In the genomic region with DNA sequence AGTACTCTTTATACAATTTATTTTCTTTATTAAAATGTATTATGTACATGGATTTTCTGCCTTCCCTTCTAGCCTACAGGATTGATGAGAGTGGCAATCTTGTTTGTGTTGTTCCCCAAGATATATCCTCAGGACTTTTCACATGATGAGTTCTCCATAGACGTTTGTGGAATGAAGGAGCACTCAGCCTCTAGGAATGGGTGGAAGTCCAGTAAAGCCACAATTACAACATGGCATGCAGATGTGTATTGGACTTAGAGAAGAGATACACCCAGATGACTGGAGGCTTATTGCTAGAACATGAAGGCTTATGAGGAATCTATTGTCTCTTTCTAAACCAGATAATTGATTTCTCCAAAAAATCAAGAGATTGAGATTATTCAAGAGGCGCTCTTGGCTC, we compare ENCODE assay signal across 23 cellular contexts. TPM values are rescaled to one million over a fixed set of nuclear protein-coding genes. Genes with fewer than 3 reads are reported as not detected.
DNase-seq lines count a peak whose midpoint lies in the region; ATAC-seq and TF ChIP-seq lines count a peak whose summit lies in the region.
"Had no signal": no experiment of that assay in that cellular context is flagged by ENCODE, and none has a peak within 500 bp of the region (broad histone marks: within the 10 kb centered on the region; RNA-seq: fewer than 3 reads in every experiment).

No MANE protein-coding gene starts in this region.

- no peak overlapping the region for H3K27ac Mint-ChIP-seq in activated T-cell treated with anti-CD3 and anti-CD28 coated beads, Interleukin-2, amount 50 U/mL, for 72 hours
- H3K27ac Mint-ChIP-seq: activated CD8-positive, alpha-beta T cell treated with anti-CD3 and anti-CD28 coated beads for 36 hours; activated T-cell treated with anti-CD3 and anti-CD28 coated beads, Interleukin-2, amount 50 U/mL, for 24 hours; immature natural killer cell; stimulated activated naive CD8-positive, alpha-beta T cell treated with anti-CD3 and anti-CD28 coated beads, Interleukin-15, Interleukin-2, amounts not matched to agents 100 ng/mL and 50 ng/mL, for 24 hours had no signal

- H3K4me3 ChIP-seq in fibroblast of villous mesenchyme (ENCODE audit: low read depth, low read length) (no peak overlapping the region), esophagus muscularis mucosa (no peak overlapping the region)
- H3K4me3 ChIP-seq: BLaER1 treated with 17β-estradiol and CSF1 and Interleukin-3, amounts not matched to agents 10 nM and 100 nM; mucosa of descending colon; tibial nerve had no signal

- H3K9me3 ChIP-seq in esophagus muscularis mucosa = no peaks in the 10 kb centered on the region
- H3K9me3 ChIP-seq: mucosa of descending colon, tibial nerve had no signal

- H3K4me3 Mint-ChIP-seq in activated T-cell treated with anti-CD3 and anti-CD28 coated beads, Interleukin-2, amount 50 U/mL, for 72 hours = no peak overlapping the region
- H3K4me3 Mint-ChIP-seq: activated CD8-positive, alpha-beta T cell treated with anti-CD3 and anti-CD28 coated beads for 36 hours; activated T-cell treated with anti-CD3 and anti-CD28 coated beads, Interleukin-2, amount 50 U/mL, for 24 hours; immature natural killer cell; stimulated activated naive CD8-positive, alpha-beta T cell treated with anti-CD3 and anti-CD28 coated beads, Interleukin-15, Interleukin-2, amounts not matched to agents 100 ng/mL and 50 ng/mL, for 24 hours had no signal

- H3K4me1 ChIP-seq in esophagus muscularis mucosa = no peaks in the 10 kb centered on the region
- H3K4me1 ChIP-seq: tibial nerve had no signal

- H3K36me3 ChIP-seq in esophagus muscularis mucosa = no peaks in the 10 kb centered on the region
- H3K36me3 ChIP-seq: BLaER1 treated with 17β-estradiol and CSF1 and Interleukin-3, amounts not matched to agents 10 nM and 100 nM; tibial nerve had no signal

- TF ChIP-seq POLR2A in esophagus muscularis mucosa (IDR thresholded peaks at IDR 0.05; ENCODE audit: low read depth) = no peak

- WGBS in esophagus muscularis mucosa = 84% methylated on average over 2 of the region's 2 CpGs

- H3K4me1 Mint-ChIP-seq in activated T-cell treated with anti-CD3 and anti-CD28 coated beads, Interleukin-2, amount 50 U/mL, for 72 hours (ENCODE audit: low read depth) = peaks cover 10% of the 10 kb centered on the region
- H3K4me1 Mint-ChIP-seq: immature natural killer cell had no signal

- no peak for TF ChIP-seq EP300 in esophagus muscularis mucosa (IDR thresholded peaks at IDR 0.05)

- no peak overlapping the region for H3K27ac ChIP-seq in esophagus muscularis mucosa (replicated peaks in 1 of 4)
- H3K27ac ChIP-seq: BLaER1 treated with 17β-estradiol and CSF1 and Interleukin-3, amounts not matched to agents 10 nM and 100 nM; tibial nerve had no signal

- TF ChIP-seq CTCF in fibroblast of villous mesenchyme (IDR thresholded peaks at IDR 0.05; ENCODE audit: insufficient read depth, low read depth, low read length) (no peak), esophagus muscularis mucosa (IDR thresholded peaks at IDR 0.05) (no peak)

- H3K36me3 Mint-ChIP-seq in activated T-cell treated with anti-CD3 and anti-CD28 coated beads, Interleukin-2, amount 50 U/mL, for 72 hours (ENCODE audit: insufficient read depth in 2 of 2) = no peaks in the 10 kb centered on the region
- H3K36me3 Mint-ChIP-seq: immature natural killer cell had no signal

- ATAC-seq in activated T-cell treated with anti-CD3 and anti-CD28 coated beads, Interleukin-2, amount 50 U/mL, for 72 hours (replicated peaks in 1 of 2) = no peak
- ATAC-seq: activated CD8-positive, alpha-beta T cell treated with anti-CD3 and anti-CD28 coated beads for 36 hours; mucosa of descending colon had no signal

- H3K9me3 Mint-ChIP-seq in activated T-cell treated with anti-CD3 and anti-CD28 coated beads, Interleukin-2, amount 50 U/mL, for 72 hours = peaks cover 0 to 2% of the 10 kb centered on the region in 2 donors
- H3K9me3 Mint-ChIP-seq: activated T-cell treated with anti-CD3 and anti-CD28 coated beads, Interleukin-2, amount 50 U/mL, for 24 hours; immature natural killer cell; stimulated activated naive CD8-positive, alpha-beta T cell treated with anti-CD3 and anti-CD28 coated beads, Interleukin-15, Interleukin-2, amounts not matched to agents 100 ng/mL and 50 ng/mL, for 24 hours had no signal

- H3K27me3 ChIP-seq in esophagus muscularis mucosa = no peaks in the 10 kb centered on the region
- H3K27me3 ChIP-seq: BLaER1 treated with 17β-estradiol and CSF1 and Interleukin-3, amounts not matched to agents 10 nM and 100 nM; tibial nerve had no signal

- H3K27me3 Mint-ChIP-seq in activated T-cell treated with anti-CD3 and anti-CD28 coated beads, Interleukin-2, amount 50 U/mL, for 72 hours (ENCODE audit: low read depth) = no peaks in the 10 kb centered on the region

- intact Hi-C loops in esophagus muscularis mucosa (cut with DNase I) = no loop called here

- DNase-seq in GM03348 (ENCODE audit: low spot score) (peak; percentile 66), amniotic epithelial cell (ENCODE audit: low read depth) (peak; percentile 81), fibroblast of villous mesenchyme (ENCODE audit: low read depth) (peak; percentile 42), stromal cell of bone marrow (ENCODE audit: low read depth) (peak; percentile 68), esophagus muscularis mucosa (ENCODE audit: extremely low spot score) (no peak)
- DNase-seq in activated CD8-positive, alpha-beta memory T cell treated with anti-CD3 and anti-CD28 coated beads, Interleukin-2, amount 50 U/mL, for 48 hours = no peak
- DNase-seq in activated T-cell treated with anti-CD3 and anti-CD28 coated beads, Interleukin-2, amount 50 U/mL, for 72 hours = no peak
- DNase-seq: activated CD8-positive, alpha-beta T cell treated with anti-CD3 and anti-CD28 coated beads for 36 hours; activated naive CD4-positive, alpha-beta T cell treated with Interleukin-2 at 50 U/mL for 16 hours; activated T-cell treated with anti-CD3 and anti-CD28 coated beads, Interleukin-2, amount 50 U/mL, for 24 hours; cerebellar nuclear complex; effector memory CD4-positive, alpha-beta T cell; H7; immature natural killer cell; KG1; mucosa of descending colon; NCI-H1092; NCI-H2029; NCI-H446 treated with DMSO at 0.1 percent for 48 hours; stimulated activated CD4-positive, alpha-beta T cell treated with anti-CD3 and anti-CD28 coated beads, Interleukin-4, amount 100 ng/mL, for 1 hour had no signal

RNA-seq across cellular contexts. Expression of gene DOCK2, which starts 8.2 kb away (rescaled TPM):
- total RNA-seq in fibroblast of villous mesenchyme (6.1 and 7.3 TPM in 2 replicates), esophagus muscularis mucosa (10 to 100 TPM in 3 of 4 donors, 1 to 10 TPM in 1; 9.2 to 18.3 (median 13.7) TPM)
- 100 to 1,000 TPM; 242 to 245 TPM for total RNA-seq in activated T-cell treated with anti-CD3 and anti-CD28 coated beads, Interleukin-2, amount 50 U/mL, for 72 hours

RNA-seq across cellular contexts. Expression of gene SPDL1, which starts 45.3 kb away (rescaled TPM):
- 25.4 and 44.0 TPM in 2 replicates for total RNA-seq in fibroblast of villous mesenchyme
- total RNA-seq in activated T-cell treated with anti-CD3 and anti-CD28 coated beads, Interleukin-2, amount 50 U/mL, for 72 hours = 10 to 100 TPM; 28.7 to 50.6 TPM
- 10 to 100 TPM in 2 of 4 donors, 1 to 10 TPM in 2; 3.5 to 12.0 (median 7.0) TPM for total RNA-seq in esophagus muscularis mucosa

Comparison
In these comparisons a context has a peak if more than half of its experiments do, and no peak if none do; other contexts are left out.
1. DNase-seq: peak in GM03348 (single experiment), amniotic epithelial cell (single experiment), fibroblast of villous mesenchyme (single experiment) and stromal cell of bone marrow (single experiment); none in activated CD8-positive, alpha-beta memory T cell treated with anti-CD3 and anti-CD28 coated beads, Interleukin-2, amount 50 U/mL, for 48 hours (single experiment), activated T-cell treated with anti-CD3 and anti-CD28 coated beads, Interleukin-2, amount 50 U/mL, for 72 hours (0 of 2) and esophagus muscularis mucosa (single experiment).
2. RNA of gene DOCK2, which starts 8.2 kb away (total RNA-seq): 242 to 245 TPM in activated T-cell treated with anti-CD3 and anti-CD28 coated beads, Interleukin-2, amount 50 U/mL, for 72 hours; 9.2 to 18.3 TPM in esophagus muscularis mucosa and 6.1 to 7.3 TPM in fibroblast of villous mesenchyme; every median in the first group is over 10 times any median in the second.